In genomic region chr7:1966631-1967200, GRCh38 we compare ENCODE assay signal across 1 cellular context.
TF ChIP-seq lines count a peak whose summit lies in the region.

No MANE protein-coding gene starts in this region.

TF ChIP-seq in GM23338, 12 proteins besides CTCF, POLR2A, EP300 and RAD21 (continued from another document):
- TF ChIP-seq, protein P1, sequence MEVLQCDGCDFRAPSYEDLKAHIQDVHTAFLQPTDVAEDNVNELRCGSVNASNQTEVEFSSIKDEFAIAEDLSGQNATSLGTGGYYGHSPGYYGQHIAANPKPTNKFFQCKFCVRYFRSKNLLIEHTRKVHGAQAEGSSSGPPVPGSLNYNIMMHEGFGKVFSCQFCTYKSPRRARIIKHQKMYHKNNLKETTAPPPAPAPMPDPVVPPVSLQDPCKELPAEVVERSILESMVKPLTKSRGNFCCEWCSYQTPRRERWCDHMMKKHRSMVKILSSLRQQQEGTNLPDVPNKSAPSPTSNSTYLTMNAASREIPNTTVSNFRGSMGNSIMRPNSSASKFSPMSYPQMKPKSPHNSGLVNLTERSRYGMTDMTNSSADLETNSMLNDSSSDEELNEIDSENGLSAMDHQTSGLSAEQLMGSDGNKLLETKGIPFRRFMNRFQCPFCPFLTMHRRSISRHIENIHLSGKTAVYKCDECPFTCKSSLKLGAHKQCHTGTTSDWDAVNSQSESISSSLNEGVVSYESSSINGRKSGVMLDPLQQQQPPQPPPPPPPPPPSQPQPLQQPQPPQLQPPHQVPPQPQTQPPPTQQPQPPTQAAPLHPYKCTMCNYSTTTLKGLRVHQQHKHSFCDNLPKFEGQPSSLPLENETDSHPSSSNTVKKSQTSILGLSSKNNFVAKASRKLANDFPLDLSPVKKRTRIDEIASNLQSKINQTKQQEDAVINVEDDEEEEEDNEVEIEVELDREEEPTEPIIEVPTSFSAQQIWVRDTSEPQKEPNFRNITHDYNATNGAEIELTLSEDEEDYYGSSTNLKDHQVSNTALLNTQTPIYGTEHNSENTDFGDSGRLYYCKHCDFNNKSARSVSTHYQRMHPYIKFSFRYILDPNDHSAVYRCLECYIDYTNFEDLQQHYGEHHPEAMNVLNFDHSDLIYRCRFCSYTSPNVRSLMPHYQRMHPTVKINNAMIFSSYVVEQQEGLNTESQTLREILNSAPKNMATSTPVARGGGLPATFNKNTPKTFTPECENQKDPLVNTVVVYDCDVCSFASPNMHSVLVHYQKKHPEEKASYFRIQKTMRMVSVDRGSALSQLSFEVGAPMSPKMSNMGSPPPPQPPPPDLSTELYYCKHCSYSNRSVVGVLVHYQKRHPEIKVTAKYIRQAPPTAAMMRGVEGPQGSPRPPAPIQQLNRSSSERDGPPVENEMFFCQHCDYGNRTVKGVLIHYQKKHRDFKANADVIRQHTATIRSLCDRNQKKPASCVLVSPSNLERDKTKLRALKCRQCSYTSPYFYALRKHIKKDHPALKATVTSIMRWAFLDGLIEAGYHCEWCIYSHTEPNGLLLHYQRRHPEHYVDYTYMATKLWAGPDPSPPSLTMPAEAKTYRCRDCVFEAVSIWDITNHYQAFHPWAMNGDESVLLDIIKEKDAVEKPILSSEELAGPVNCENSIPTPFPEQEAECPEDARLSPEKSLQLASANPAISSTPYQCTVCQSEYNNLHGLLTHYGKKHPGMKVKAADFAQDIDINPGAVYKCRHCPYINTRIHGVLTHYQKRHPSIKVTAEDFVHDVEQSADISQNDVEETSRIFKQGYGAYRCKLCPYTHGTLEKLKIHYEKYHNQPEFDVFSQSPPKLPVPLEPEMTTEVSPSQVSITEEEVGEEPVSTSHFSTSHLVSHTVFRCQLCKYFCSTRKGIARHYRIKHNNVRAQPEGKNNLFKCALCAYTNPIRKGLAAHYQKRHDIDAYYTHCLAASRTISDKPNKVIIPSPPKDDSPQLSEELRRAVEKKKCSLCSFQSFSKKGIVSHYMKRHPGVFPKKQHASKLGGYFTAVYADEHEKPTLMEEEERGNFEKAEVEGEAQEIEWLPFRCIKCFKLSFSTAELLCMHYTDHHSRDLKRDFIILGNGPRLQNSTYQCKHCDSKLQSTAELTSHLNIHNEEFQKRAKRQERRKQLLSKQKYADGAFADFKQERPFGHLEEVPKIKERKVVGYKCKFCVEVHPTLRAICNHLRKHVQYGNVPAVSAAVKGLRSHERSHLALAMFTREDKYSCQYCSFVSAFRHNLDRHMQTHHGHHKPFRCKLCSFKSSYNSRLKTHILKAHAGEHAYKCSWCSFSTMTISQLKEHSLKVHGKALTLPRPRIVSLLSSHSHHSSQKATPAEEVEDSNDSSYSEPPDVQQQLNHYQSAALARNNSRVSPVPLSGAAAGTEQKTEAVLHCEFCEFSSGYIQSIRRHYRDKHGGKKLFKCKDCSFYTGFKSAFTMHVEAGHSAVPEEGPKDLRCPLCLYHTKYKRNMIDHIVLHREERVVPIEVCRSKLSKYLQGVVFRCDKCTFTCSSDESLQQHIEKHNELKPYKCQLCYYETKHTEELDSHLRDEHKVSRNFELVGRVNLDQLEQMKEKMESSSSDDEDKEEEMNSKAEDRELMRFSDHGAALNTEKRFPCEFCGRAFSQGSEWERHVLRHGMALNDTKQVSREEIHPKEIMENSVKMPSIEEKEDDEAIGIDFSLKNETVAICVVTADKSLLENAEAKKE (CRISPR knock-in tag; IDR thresholded peaks at IDR 0.05): no peak
- TF ChIP-seq EZH2 (IDR thresholded peaks at IDR 0.05; ENCODE audit: low read depth, unreplicated experiment) (no peak), CREB1 (CRISPR knock-in tag; IDR thresholded peaks at IDR 0.05; ENCODE audit: low read depth) (no peak), EZH2phosphoT487 (IDR thresholded peaks at IDR 0.05; ENCODE audit: unreplicated experiment) (no peak), STAT1 (IDR thresholded peaks at IDR 0.05; ENCODE audit: unreplicated experiment) (no peak), ZNF331 (CRISPR knock-in tag; IDR thresholded peaks at IDR 0.05; ENCODE audit: low read depth) (no peak), ETS1 (IDR thresholded peaks at IDR 0.05) (no peak), POLR2AphosphoS5 (IDR thresholded peaks at IDR 0.05; ENCODE audit: low read depth) (no peak), JUNB (IDR thresholded peaks at IDR 0.05; ENCODE audit: unreplicated experiment) (no peak), REST (IDR thresholded peaks at IDR 0.05; ENCODE audit: unreplicated experiment) (no peak), ZNF114 (CRISPR knock-in tag; IDR thresholded peaks at IDR 0.05) (no peak)
